Comparison of ENCODE assay signal across 25 cellular contexts in the genomic region with DNA sequence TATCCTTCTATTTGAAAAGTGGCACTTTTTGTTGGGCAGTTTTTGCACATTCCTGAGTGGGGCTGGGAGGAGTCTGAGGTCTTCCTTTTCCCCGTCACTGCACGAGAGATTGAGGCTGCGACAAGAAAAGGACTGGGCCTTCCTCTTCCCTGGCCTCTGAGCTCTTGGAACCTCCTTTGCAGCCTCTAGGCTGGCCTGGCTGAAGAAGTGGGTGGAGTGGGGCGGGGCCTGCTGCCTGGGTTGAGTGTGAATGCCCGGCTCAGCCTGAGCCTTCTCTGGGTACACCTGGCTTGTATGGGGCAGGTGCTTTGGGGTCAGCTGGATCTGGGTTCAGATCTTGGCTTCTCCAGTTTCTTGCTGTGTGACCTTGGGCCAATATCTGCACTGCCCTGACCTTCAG. TPM values are rescaled to one million over a fixed set of nuclear protein-coding genes. Genes with fewer than 3 reads are reported as not detected.
A peak's percentile ranks its signal among the peaks of the same experiment; 100 is the strongest.
DNase-seq lines count a peak whose midpoint lies in the region; ATAC-seq, FAIRE-seq and TF ChIP-seq lines count a peak whose summit lies in the region.
"Had no signal": no experiment of that assay in that cellular context is flagged by ENCODE, and none has a peak within 500 bp of the region (broad histone marks: within the 10 kb centered on the region; RNA-seq: fewer than 3 reads in every experiment).

No MANE protein-coding gene starts in this region.

- FAIRE-seq in kidney (lab: Jason Lieb, UNC), result no peak
- FAIRE-seq: A204.1, D721Med, GM12892, GM18507, HepG2 had no signal

- no peaks in the 10 kb centered on the region for H3K27me3 ChIP-seq in BLaER1 treated with 17β-estradiol and CSF1 and Interleukin-3, amounts not matched to agents 10 nM and 100 nM
- H3K27me3 ChIP-seq: BE2C had no signal

- no peaks in the 10 kb centered on the region for H3K9me3 ChIP-seq in BLaER1 treated with 17β-estradiol and CSF1 and Interleukin-3, amounts not matched to agents 10 nM and 100 nM (replicated peaks in 1 of 11)
- no peaks in the 10 kb centered on the region for H3K9me3 ChIP-seq in kidney (ENCODE audit: control insufficient read depth in 1 of 2, low read length in 2 of 2)
- H3K9me3 ChIP-seq: BE2C, Caco-2 had no signal

- peaks cover 0 to 82% (median 0%) of the 10 kb centered on the region in 11 experiments; a peak in 7 of 22 replicates for H3K36me3 ChIP-seq in BLaER1 treated with 17β-estradiol and CSF1 and Interleukin-3, amounts not matched to agents 10 nM and 100 nM
- H3K36me3 ChIP-seq in kidney (ENCODE audit: control insufficient read depth in 1 of 2, insufficient read depth in 2 of 2, low read length in 2 of 2), result peaks cover 5 to 12% of the 10 kb centered on the region in 2 donors

- intact Hi-C loops in left colon (cut with DNase I, micrococcal nuclease), result no loop called here
- intact Hi-C loops in kidney (cut with DNase I), result no loop called here

- peak; percentile 52 for DNase-seq in CMK (ENCODE audit: low read depth)
- DNase-seq in left colon, result peak in 1 of 2 donors; percentile 59
- DNase-seq in neural crest cell (ENCODE audit: low read depth, low spot score), result no peak
- DNase-seq in natural killer cell treated with Interleukin-12 subunit alpha and Interleukin-12 subunit beta and Interleukin-15 and Interleukin-18, amount 100 ng/mL, for 72 hours (ENCODE audit: low spot score), result no peak
- DNase-seq in kidney, result no peak
- no peak for DNase-seq in activated naive CD4-positive, alpha-beta T cell treated with Interleukin-2 at 50 U/mL for 16 hours
- DNase-seq in SK-N-DZ (ENCODE audit: low spot score), result no peak
- DNase-seq: ACHN; BE2C; Caco-2; CD8-positive, alpha-beta T cell; GDM1; GOT3; H7; HFFc6; KBM-7 had no signal

- H3K4me3 Mint-ChIP-seq in neural crest cell, result no peak overlapping the region
- no peak overlapping the region for H3K4me3 Mint-ChIP-seq in natural killer cell treated with Interleukin-12 subunit alpha and Interleukin-12 subunit beta and Interleukin-15 and Interleukin-18, amount 100 ng/mL, for 72 hours
- H3K4me3 Mint-ChIP-seq: CD8-positive, alpha-beta T cell; HFFc6; IgD-negative memory B cell had no signal

- H3K4me1 Mint-ChIP-seq in neural crest cell, result no peaks in the 10 kb centered on the region
- no peaks in the 10 kb centered on the region for H3K4me1 Mint-ChIP-seq in natural killer cell treated with Interleukin-12 subunit alpha and Interleukin-12 subunit beta and Interleukin-15 and Interleukin-18, amount 100 ng/mL, for 72 hours (ENCODE audit: low read depth in 2 of 2)
- H3K4me1 Mint-ChIP-seq: IgD-negative memory B cell had no signal

- peaks cover 19 to 25% (median 21%) of the 10 kb centered on the region in 10 experiments for H3K4me1 ChIP-seq in BLaER1 treated with 17β-estradiol and CSF1 and Interleukin-3, amounts not matched to agents 10 nM and 100 nM
- H3K4me1 ChIP-seq in kidney (ENCODE audit: control insufficient read depth in 1 of 2, insufficient read depth in 1 of 2, low read depth in 1 of 2, low read length in 2 of 2), result no peaks in the 10 kb centered on the region
- H3K4me1 ChIP-seq: BE2C, Caco-2 had no signal

- no peaks in the 10 kb centered on the region for H3K9me3 Mint-ChIP-seq in neural crest cell
- no peaks in the 10 kb centered on the region for H3K9me3 Mint-ChIP-seq in natural killer cell treated with Interleukin-12 subunit alpha and Interleukin-12 subunit beta and Interleukin-15 and Interleukin-18, amount 100 ng/mL, for 72 hours
- H3K9me3 Mint-ChIP-seq: CD8-positive, alpha-beta T cell; HFFc6; IgD-negative memory B cell had no signal

- peak overlapping the region; percentile 31 to 75 (median 59); a peak in 21 of 22 replicates for H3K4me2 ChIP-seq in BLaER1 treated with 17β-estradiol and CSF1 and Interleukin-3, amounts not matched to agents 10 nM and 100 nM

- H4K20me1 ChIP-seq in BLaER1 treated with 17β-estradiol and CSF1 and Interleukin-3, amounts not matched to agents 10 nM and 100 nM, result peaks cover 0 to 71% (median 5%) of the 10 kb centered on the region in 11 experiments; a peak in 12 of 22 replicates

- ATAC-seq in left colon, result peak; percentile 52
- no peak for ATAC-seq in natural killer cell treated with Interleukin-12 subunit alpha and Interleukin-12 subunit beta and Interleukin-15 and Interleukin-18, amount 100 ng/mL, for 72 hours
- ATAC-seq: CD8-positive, alpha-beta T cell; HCT116; HepG2 had no signal

- peaks cover 8% of the 10 kb centered on the region for H3K36me3 Mint-ChIP-seq in neural crest cell (ENCODE audit: low read depth)
- H3K36me3 Mint-ChIP-seq in natural killer cell treated with Interleukin-12 subunit alpha and Interleukin-12 subunit beta and Interleukin-15 and Interleukin-18, amount 100 ng/mL, for 72 hours, result no peaks in the 10 kb centered on the region
- H3K36me3 Mint-ChIP-seq: CD14-positive monocyte had no signal

- TF ChIP-seq CTCF in neural crest cell (conservative IDR thresholded peaks at IDR 0.05) (no peak), kidney (IDR thresholded peaks at IDR 0.05; ENCODE audit: borderline replicate concordance, extremely low read depth, insufficient read depth) (no peak)

- no peaks in the 10 kb centered on the region for H3K27me3 Mint-ChIP-seq in neural crest cell (ENCODE audit: low read depth)
- H3K27me3 Mint-ChIP-seq in natural killer cell treated with Interleukin-12 subunit alpha and Interleukin-12 subunit beta and Interleukin-15 and Interleukin-18, amount 100 ng/mL, for 72 hours, result no peaks in the 10 kb centered on the region
- H3K27me3 Mint-ChIP-seq: IgD-negative memory B cell had no signal

- peak overlapping the region; percentile 45 for H3K27ac Mint-ChIP-seq in neural crest cell (ENCODE audit: unreplicated experiment)
- no peak overlapping the region for H3K27ac Mint-ChIP-seq in natural killer cell treated with Interleukin-12 subunit alpha and Interleukin-12 subunit beta and Interleukin-15 and Interleukin-18, amount 100 ng/mL, for 72 hours
- H3K27ac Mint-ChIP-seq: CD8-positive, alpha-beta T cell; HFFc6 had no signal

- peak overlapping the region in 4 of 11 experiments; percentile 52 to 77 (median 70); a peak in 8 of 22 replicates for H3K27ac ChIP-seq in BLaER1 treated with 17β-estradiol and CSF1 and Interleukin-3, amounts not matched to agents 10 nM and 100 nM
- H3K27ac ChIP-seq in kidney (ENCODE audit: low read depth in 2 of 2, low read length in 2 of 2), result no peak overlapping the region

- H3K9ac ChIP-seq in BLaER1 treated with 17β-estradiol and CSF1 and Interleukin-3, amounts not matched to agents 10 nM and 100 nM, result peak overlapping the region in 4 of 11 experiments; percentile 5 to 47 (median 23); a peak in 4 of 22 replicates
- H3K9ac ChIP-seq in kidney (ENCODE audit: low read length in 2 of 2), result no peak overlapping the region

- H3K4me3 ChIP-seq in BLaER1 treated with 17β-estradiol and CSF1 and Interleukin-3, amounts not matched to agents 10 nM and 100 nM, result no peak overlapping the region
- no peak overlapping the region for H3K4me3 ChIP-seq in kidney (ENCODE audit: low read length in 2 of 2)

RNA-seq across cellular contexts. Expression of a gene that starts 43.1 kb away (rescaled TPM):
- total RNA-seq in left colon, result 10 to 100 TPM; 15.4 to 18.0 TPM
- total RNA-seq in neural crest cell, result 90.4 and 94.0 TPM in 2 replicates
- 1 to 10 TPM; 3.4 to 7.9 TPM for total RNA-seq in natural killer cell treated with Interleukin-12 subunit alpha and Interleukin-12 subunit beta and Interleukin-15 and Interleukin-18, amount 100 ng/mL, for 72 hours
- 29.0 TPM for total RNA-seq in kidney
- 5.3 TPM for polyA plus RNA-seq in kidney (ENCODE audit: insufficient read depth, low read depth, low replicate concordance)
- polyA plus RNA-seq in SK-N-DZ (2014; cell fraction: cytosol; rRNA removed), result 35.7 and 45.9 TPM in 2 replicates
- 116 and 164 TPM in 2 replicates for polyA plus RNA-seq in SK-N-DZ (2014; cell fraction: nucleus; rRNA removed)
- polyA plus RNA-seq: CD14-positive monocyte had no signal
